10 cellular contexts compared by ENCODE assay signal in the genomic region with DNA sequence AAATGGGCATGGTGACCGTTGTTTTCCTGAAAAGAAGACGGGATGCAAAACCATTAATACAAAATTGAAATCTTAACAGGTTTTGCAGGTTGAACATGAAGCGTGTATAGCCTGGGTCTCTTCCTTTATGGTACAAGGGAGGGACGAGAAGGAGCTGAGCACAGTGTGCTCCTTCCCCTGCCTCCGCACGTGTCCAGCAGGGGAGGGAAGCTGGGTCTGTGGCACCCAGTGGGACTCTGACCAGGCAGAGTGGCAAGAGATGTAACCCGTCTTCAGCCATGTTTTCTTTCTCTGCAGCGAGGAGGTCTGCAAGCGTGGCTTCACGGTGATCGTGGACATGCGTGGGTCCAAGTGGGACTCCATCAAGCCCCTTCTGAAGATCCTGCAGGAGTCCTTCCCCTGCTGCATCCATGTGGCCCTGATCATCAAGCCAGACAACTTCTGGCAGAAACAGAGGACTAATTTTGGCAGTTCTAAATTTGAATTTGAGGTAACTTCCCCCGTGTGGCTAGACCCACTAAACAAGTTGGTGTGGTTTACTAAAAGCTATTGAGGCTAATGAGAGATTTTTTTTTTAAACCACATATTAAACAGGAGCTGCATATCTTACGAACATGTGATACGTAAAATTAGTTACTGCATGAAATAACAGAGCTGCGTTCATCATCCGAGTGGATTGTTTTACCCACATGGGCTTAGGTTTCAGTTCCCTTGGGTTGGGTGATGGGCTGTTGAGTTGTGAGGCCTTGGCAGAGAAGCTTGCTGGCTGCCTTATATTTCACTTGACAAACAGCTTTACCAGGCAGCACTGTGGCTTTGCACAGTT.
DNase-seq lines count a peak whose midpoint lies in the region; ATAC-seq and TF ChIP-seq lines count a peak whose summit lies in the region.
"Had no signal": no experiment of that assay in that cellular context is flagged by ENCODE, and none has a peak within 500 bp of the region (broad histone marks: within the 10 kb centered on the region; RNA-seq: fewer than 3 reads in every experiment).

No MANE protein-coding gene starts in this region.

- TF ChIP-seq POLR2A in esophagus squamous epithelium (IDR thresholded peaks at IDR 0.05), result no peak

- peaks cover 0 to 37% (median 0%) of the 10 kb centered on the region in 3 donors for H3K36me3 ChIP-seq in esophagus squamous epithelium

- H3K4me3 ChIP-seq in Jurkat, Clone E6-1 (ENCODE audit: low read length), result no peak overlapping the region
- H3K4me3 ChIP-seq in esophagus squamous epithelium, result no peak overlapping the region

- DNase-seq in Jurkat, Clone E6-1 (ENCODE audit: low read depth, low spot score), result peak; percentile 20
- DNase-seq in osteocyte (ENCODE audit: extremely low spot score, unreplicated experiment) (no peak), NCI-H524 treated with DMSO at 0.1 percent for 48 hours (lab: John Stamatoyannopoulos, UW) (no peak), esophagus squamous epithelium (lab: John Stamatoyannopoulos, UW) (no peak), NCI-H146 (lab: John Stamatoyannopoulos, UW) (no peak)
- DNase-seq in stimulated activated naive CD4-positive, alpha-beta T cell (lab: John Stamatoyannopoulos, UW), result no peak
- DNase-seq: activated naive CD4-positive, alpha-beta T cell treated with Interleukin-2 at 50 U/mL for 16 hours; T-helper 1 cell had no signal

- TF ChIP-seq CTCF in osteocyte (IDR thresholded peaks at IDR 0.05), result no peak
- TF ChIP-seq CTCF in esophagus squamous epithelium (IDR thresholded peaks at IDR 0.05), result no peak

- no peak overlapping the region for H3K27ac ChIP-seq in esophagus squamous epithelium

- peak overlapping the region; percentile 13 for H3K27ac Mint-ChIP-seq in osteocyte (ENCODE audit: unreplicated experiment)

- no peaks in the 10 kb centered on the region for H3K27me3 ChIP-seq in esophagus squamous epithelium

- H3K4me3 Mint-ChIP-seq in osteocyte (ENCODE audit: unreplicated experiment), result no peak overlapping the region

- intact Hi-C loops in esophagus squamous epithelium (cut with DNase I), result no loop called here

- 72 to 88% methylated on average over 11 to 17 of the region's 17 CpGs for WGBS in esophagus squamous epithelium, 2 donors

- H3K9me3 Mint-ChIP-seq in osteocyte (ENCODE audit: unreplicated experiment), result no peaks in the 10 kb centered on the region

- peaks cover 29% of the 10 kb centered on the region for H3K4me1 Mint-ChIP-seq in osteocyte (ENCODE audit: unreplicated experiment)

- ATAC-seq in GM19035 (IDR thresholded peaks at IDR 0.05; ENCODE audit: unreplicated experiment), result peak; percentile 81
- ATAC-seq in HG02759 (IDR thresholded peaks at IDR 0.05; ENCODE audit: unreplicated experiment), result peak; percentile 91

- no peaks in the 10 kb centered on the region for H3K27me3 Mint-ChIP-seq in osteocyte (ENCODE audit: unreplicated experiment)

- H3K9me3 ChIP-seq in esophagus squamous epithelium, result no peaks in the 10 kb centered on the region

- peaks cover 17% of the 10 kb centered on the region for H3K36me3 Mint-ChIP-seq in osteocyte (ENCODE audit: unreplicated experiment)

- H3K4me1 ChIP-seq in esophagus squamous epithelium, result peaks cover 0 to 25% (median 4%) of the 10 kb centered on the region in 3 donors
